Comparison of ENCODE assay signal across 8 cellular contexts in the genomic region with DNA sequence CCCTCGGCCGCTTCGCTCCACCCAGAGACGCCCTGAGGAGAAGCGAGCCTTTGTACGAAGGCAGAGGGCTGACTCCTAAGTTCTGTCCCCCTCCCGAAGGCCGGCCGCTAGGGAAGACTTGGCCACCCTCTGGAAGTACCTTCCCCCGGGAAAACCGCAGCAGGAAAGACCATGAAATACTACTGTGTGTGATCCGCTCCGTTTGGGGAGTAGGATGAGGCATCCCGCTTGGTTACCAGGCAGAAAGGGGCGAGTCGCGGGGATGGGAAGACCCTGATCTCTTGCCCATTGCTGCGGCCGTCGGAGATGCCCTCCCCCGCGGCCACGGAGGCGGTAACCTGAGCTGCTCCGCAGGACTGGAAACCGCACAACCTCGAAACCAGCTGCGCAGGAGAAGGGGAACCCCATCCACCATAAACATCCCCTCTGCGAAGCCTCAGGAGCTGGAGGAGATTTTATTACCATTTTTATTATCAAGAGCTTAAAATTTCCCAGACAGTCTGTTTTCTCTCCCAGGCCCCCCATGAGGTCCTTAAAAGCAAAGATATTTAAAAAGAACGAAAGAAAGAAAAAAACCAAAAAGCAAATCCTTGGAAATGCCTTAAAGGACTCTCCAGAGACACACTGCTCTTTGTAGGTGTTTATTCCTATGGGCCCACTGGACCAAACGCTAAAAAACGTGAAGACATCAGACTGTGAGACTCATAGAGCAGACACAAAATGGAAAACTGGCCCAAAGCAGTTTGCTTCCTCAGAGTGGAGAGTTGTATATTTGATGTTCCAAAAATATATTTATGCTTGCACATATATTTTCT.
DNase-seq lines count a peak whose midpoint lies in the region; ATAC-seq lines count a peak whose summit lies in the region.

No MANE protein-coding gene starts in this region.

- H3K27me3 ChIP-seq in HUES6 (ENCODE audit: control insufficient read depth, insufficient read depth, low read length): peaks cover 66% of the 10 kb centered on the region
- no peaks in the 10 kb centered on the region for H3K27me3 ChIP-seq in adipocyte (replicated peaks; ENCODE audit: control insufficient read depth, insufficient read depth, low read length)

- H3K9me3 ChIP-seq in HUES6 (ENCODE audit: control insufficient read depth, insufficient read depth, low read depth, low read length): no peaks in the 10 kb centered on the region
- no peaks in the 10 kb centered on the region for H3K9me3 ChIP-seq in adipocyte (ENCODE audit: control insufficient read depth, low read length)

- H3K9ac ChIP-seq in HUES6 (ENCODE audit: low read length): peak overlapping the region; percentile 41
- H3K9ac ChIP-seq in adipocyte (ENCODE audit: low read length): peak overlapping the region; percentile 95

- no peak overlapping the region for H3K27ac Mint-ChIP-seq in stimulated activated memory B cell treated with anti-CD40 and anti-IgM and Interleukin-4, amounts not matched to agents 10 μg/mL and 1 μg/mL and 100 μg/mL, for 72 hours

- peaks cover 76% of the 10 kb centered on the region for H3K27me3 Mint-ChIP-seq in stimulated activated memory B cell treated with anti-CD40 and anti-IgM and Interleukin-4, amounts not matched to agents 10 μg/mL and 1 μg/mL and 100 μg/mL, for 72 hours

- H3K9me3 Mint-ChIP-seq in stimulated activated memory B cell treated with anti-CD40 and anti-IgM and Interleukin-4, amounts not matched to agents 10 μg/mL and 1 μg/mL and 100 μg/mL, for 72 hours: peaks cover 6% of the 10 kb centered on the region

- H3K36me3 ChIP-seq in HUES6 (ENCODE audit: control insufficient read depth, insufficient read depth, low read length): no peaks in the 10 kb centered on the region
- peaks cover 12% of the 10 kb centered on the region for H3K36me3 ChIP-seq in adipocyte (ENCODE audit: control insufficient read depth, insufficient read depth, low read length, severe bottlenecking)

- H3K4me1 ChIP-seq in HUES6 (ENCODE audit: control insufficient read depth, insufficient read depth, low read length) (peaks cover 8% of the 10 kb centered on the region; the same call in 1 of the 2 replicates), adipocyte (ENCODE audit: control insufficient read depth, insufficient read depth, low read length) (peaks cover 37% of the 10 kb centered on the region)

- peak overlapping the region; percentile 13 for H3K4me3 Mint-ChIP-seq in stimulated activated memory B cell treated with anti-CD40 and anti-IgM and Interleukin-4, amounts not matched to agents 10 μg/mL and 1 μg/mL and 100 μg/mL, for 72 hours

- no peaks in the 10 kb centered on the region for H3K36me3 Mint-ChIP-seq in stimulated activated memory B cell treated with anti-CD40 and anti-IgM and Interleukin-4, amounts not matched to agents 10 μg/mL and 1 μg/mL and 100 μg/mL, for 72 hours

- peaks cover 20% of the 10 kb centered on the region for H3K4me1 Mint-ChIP-seq in stimulated activated memory B cell treated with anti-CD40 and anti-IgM and Interleukin-4, amounts not matched to agents 10 μg/mL and 1 μg/mL and 100 μg/mL, for 72 hours

- H3K4me3 ChIP-seq in HUES6 (ENCODE audit: low read depth, low read length) (peak overlapping the region; percentile 76), adipocyte (ENCODE audit: low read length) (peak overlapping the region; percentile 94)

- peak; percentile 22 for ATAC-seq in stimulated activated memory B cell treated with anti-CD40 and anti-IgM and Interleukin-4, amounts not matched to agents 10 μg/mL and 1 μg/mL and 100 μg/mL, for 72 hours
- ATAC-seq in GM19328 (IDR thresholded peaks at IDR 0.05; ENCODE audit: unreplicated experiment) (no peak), HG02840 (IDR thresholded peaks at IDR 0.05; ENCODE audit: low FRiP score, unreplicated experiment) (no peak)

- H3K27ac ChIP-seq in HUES6 (ENCODE audit: low read depth, low read length): no peak overlapping the region

- DNase-seq in adipocyte (ENCODE audit: low read depth) (peak; percentile 71), iris pigment epithelial cell (ENCODE audit: low read depth) (peak; percentile 90), kidney tubule cell (ENCODE audit: low spot score) (no peak), RPMI8226 (no peak)

Comparison
In these comparisons a context has a peak if more than half of its experiments do, and no peak if none do; other contexts are left out.
1. DNase-seq: peak in adipocyte (single experiment) and iris pigment epithelial cell (single experiment); none in kidney tubule cell (single experiment) and RPMI8226 (single experiment).